ENCODE assay signal across 8 cellular contexts in genomic region chr13:91450913-91451312, GRCh38. TPM values are rescaled to one million over a fixed set of nuclear protein-coding genes. Genes with fewer than 3 reads are reported as not detected.
"Had no signal": no experiment of that assay in that cellular context is flagged by ENCODE, and none has a peak within 500 bp of the region (broad histone marks: within the 10 kb centered on the region; RNA-seq: fewer than 3 reads in every experiment).

No MANE protein-coding gene starts in this region.

- ATAC-seq: HepG2 had no signal

- H3K27ac Mint-ChIP-seq: IgD-negative memory B cell had no signal

- DNase-seq: IMR-90, KBM-7, KG1 had no signal

- H3K27ac ChIP-seq: HL-60 had no signal

- H3K9me3 Mint-ChIP-seq: IgD-negative memory B cell had no signal

- FAIRE-seq: HepG2, HTR-8/SVneo had no signal

- H3K36me3 Mint-ChIP-seq: IgD-negative memory B cell had no signal

- H3K4me1 Mint-ChIP-seq: IgD-negative memory B cell had no signal

- H3K4me3 Mint-ChIP-seq: IgD-negative memory B cell had no signal

RNA-seq across cellular contexts. Expression of gene GPC5, which starts 52.5 kb away (rescaled TPM):
- total RNA-seq: HT-29 had no signal
